ENCODE assay signal across 23 cellular contexts in genomic region chr4:20565075-20565721, GRCh38.
DNase-seq lines count a peak whose midpoint lies in the region; ATAC-seq, FAIRE-seq and TF ChIP-seq lines count a peak whose summit lies in the region.
"Had no signal": no experiment of that assay in that cellular context is flagged by ENCODE, and none has a peak within 500 bp of the region (broad histone marks: within the 10 kb centered on the region; RNA-seq: fewer than 3 reads in every experiment).

No MANE protein-coding gene starts in this region.

- POLR2A ChIA-PET in A549 (lab: Yijun Ruan, JAX), result no interaction called here
- POLR2A ChIA-PET in H1 (lab: Charles Lee; ENCODE audit: partially characterized antibody), result no interaction called here

- no peaks in the 10 kb centered on the region for H3K36me3 ChIP-seq in H1 (ENCODE audit: control insufficient read depth in 2 of 4, insufficient read depth in 4 of 4, low read length in 3 of 4)
- no peaks in the 10 kb centered on the region for H3K36me3 ChIP-seq in left lung
- H3K36me3 ChIP-seq in upper lobe of right lung, result peaks cover 4% of the 10 kb centered on the region
- H3K36me3 ChIP-seq in Karpas-422 (ENCODE audit: insufficient read depth, low read length), result no peaks in the 10 kb centered on the region
- H3K36me3 ChIP-seq: transverse colon had no signal

- H3K9me2 ChIP-seq in Karpas-422 (replicated peaks; ENCODE audit: insufficient read depth, low read length), result no peaks in the 10 kb centered on the region

- DNase-seq in A549 (ENCODE audit: low read depth in 1 of 2, low spot score in 1 of 2) (no peak), LHCN-M2 (ENCODE audit: low read depth) (peak; percentile 2), H1 (ENCODE audit: low read depth in 1 of 2, low spot score in 2 of 2) (no peak), left lung (peak in 1 of 2 donors; percentile 35), upper lobe of right lung (no peak), Karpas-422 (no peak), activated T-cell treated with anti-CD3 and anti-CD28 coated beads for 4 hours (no peak), NCI-H2196 (lab: John Stamatoyannopoulos, UW; ENCODE audit: unreplicated experiment) (no peak)
- DNase-seq: ACHN; activated CD4-positive, alpha-beta memory T cell treated with anti-CD3 and anti-CD28 coated beads for 36 hours; activated CD4-positive, CD25-positive, alpha-beta regulatory T cell; activated effector memory CD4-positive, alpha-beta T cell treated with Interleukin-2 at 50 U/mL for 16 hours; cortex of kidney; GM23248; NCI-H1694; NCI-H748 treated with DMSO at 0.1 percent for 48 hours; retina; stimulated activated naive CD8-positive, alpha-beta T cell treated with anti-CD3 and anti-CD28 coated beads, Interleukin-15, amount 100 ng/mL, for 72 hours; transverse colon had no signal

- CTCF ChIA-PET in A549 (lab: Yijun Ruan, JAX) (no interaction called here), H1 (lab: Charles Lee; ENCODE audit: partially characterized antibody) (interaction anchor here (0.9 to 1.2 kb wide), 3 partner anchors 69 to 146 kb away, joined by 3 read pairs; no protein-coding TSS in a partner anchor)

- no peaks in the 10 kb centered on the region for H3K4me1 ChIP-seq in A549
- H3K4me1 ChIP-seq in H1 (replicated peaks in 1 of 4; ENCODE audit: control insufficient read depth in 3 of 4, insufficient read depth in 4 of 4, low read length in 3 of 4), result no peaks in the 10 kb centered on the region
- H3K4me1 ChIP-seq in left lung, result no peaks in the 10 kb centered on the region
- no peaks in the 10 kb centered on the region for H3K4me1 ChIP-seq in upper lobe of right lung
- no peaks in the 10 kb centered on the region for H3K4me1 ChIP-seq in Karpas-422 (ENCODE audit: low read length)
- H3K4me1 ChIP-seq: transverse colon had no signal

- TF ChIP-seq POLR2A in A549 (IDR thresholded peaks at IDR 0.05; ENCODE audit: low read length), result no peak
- no peak for TF ChIP-seq POLR2A in H1 (IDR thresholded peaks at IDR 0.05; ENCODE audit: control extremely low read depth in 1 of 2, low read depth in 2 of 2, low read length in 2 of 2)

- no peaks in the 10 kb centered on the region for H3K79me1 ChIP-seq in H1 (ENCODE audit: low read depth, low read length)

- no peak overlapping the region for H4K8ac ChIP-seq in H1 (ENCODE audit: extremely low read depth, insufficient read depth, low read length)

- H2AFZ ChIP-seq in H1 (ENCODE audit: low read length) (no peak overlapping the region), Karpas-422 (ENCODE audit: low read length) (no peak overlapping the region)
- H2AFZ ChIP-seq: GM23248 had no signal

- H4K91ac ChIP-seq in H1 (replicated peaks; ENCODE audit: insufficient read length, low read length), result no peak overlapping the region

- no peak overlapping the region for H2BK120ac ChIP-seq in H1 (replicated peaks; ENCODE audit: low read depth, low read length)

- no peak overlapping the region for H2BK5ac ChIP-seq in H1 (ENCODE audit: low read depth, low read length)

- no peak overlapping the region for H3K56ac ChIP-seq in H1 (replicated peaks; ENCODE audit: insufficient read length, low read depth, low read length)

- H3K27ac ChIP-seq in A549, result no peak overlapping the region
- no peak overlapping the region for H3K27ac ChIP-seq in H1 (ENCODE audit: low read depth, low read length)
- H3K27ac ChIP-seq in left lung, result no peak overlapping the region
- no peak overlapping the region for H3K27ac ChIP-seq in upper lobe of right lung
- H3K27ac ChIP-seq in Karpas-422 (ENCODE audit: low read length), result no peak overlapping the region
- H3K27ac ChIP-seq: C4-2B, GM23248, transverse colon had no signal

- H3K4me3 ChIP-seq in A549, result no peak overlapping the region
- H3K4me3 ChIP-seq in H1 (ENCODE audit: extremely low read depth in 1 of 4, insufficient read depth in 2 of 4, low read depth in 3 of 4, low read length in 4 of 4), result no peak overlapping the region
- H3K4me3 ChIP-seq in left lung, result no peak overlapping the region
- no peak overlapping the region for H3K4me3 ChIP-seq in upper lobe of right lung
- H3K4me3 ChIP-seq in Karpas-422 (ENCODE audit: low read length), result no peak overlapping the region
- H3K4me3 ChIP-seq: gastroesophageal sphincter, GM23248, transverse colon had no signal

- no peak overlapping the region for H3K4me2 ChIP-seq in A549
- no peak overlapping the region for H3K4me2 ChIP-seq in H1 (ENCODE audit: insufficient read depth in 1 of 2, low read depth in 2 of 2, low read length in 2 of 2)
- H3K4me2 ChIP-seq in Karpas-422 (ENCODE audit: low read depth, low read length, poor library complexity, severe bottlenecking), result no peak overlapping the region

- H3K9me3 ChIP-seq in A549 (no peaks in the 10 kb centered on the region), H1 (ENCODE audit: insufficient read depth in 2 of 2, low read depth in 1 of 2, low read length in 1 of 2) (no peaks in the 10 kb centered on the region), left lung (no peaks in the 10 kb centered on the region), upper lobe of right lung (no peaks in the 10 kb centered on the region), Karpas-422 (ENCODE audit: low read length) (no peaks in the 10 kb centered on the region)
- H3K9me3 ChIP-seq: gastroesophageal sphincter, transverse colon had no signal

- H3K79me2 ChIP-seq in H1 (ENCODE audit: control insufficient read depth in 1 of 2, insufficient read depth in 2 of 2, low read length in 2 of 2) (no peaks in the 10 kb centered on the region), Karpas-422 (ENCODE audit: low read length) (no peaks in the 10 kb centered on the region)

- no peaks in the 10 kb centered on the region for H3K23me2 ChIP-seq in H1 (ENCODE audit: low read depth, low read length)

- H3K27me3 ChIP-seq in H1 (replicated peaks in 1 of 4; ENCODE audit: control insufficient read depth in 3 of 4, extremely low read depth in 1 of 4, insufficient read depth in 3 of 4, low read length in 3 of 4) (no peaks in the 10 kb centered on the region), left lung (no peaks in the 10 kb centered on the region), upper lobe of right lung (no peaks in the 10 kb centered on the region), Karpas-422 (ENCODE audit: low read length) (no peaks in the 10 kb centered on the region)
- H3K27me3 ChIP-seq: gastroesophageal sphincter, transverse colon had no signal

- no peak overlapping the region for H3K18ac ChIP-seq in H1 (ENCODE audit: extremely low read depth, low read length)

- TF ChIP-seq CTCF in A549 (IDR thresholded peaks at IDR 0.05), result no peak
- no peak for TF ChIP-seq CTCF in H1 (IDR thresholded peaks at IDR 0.05; ENCODE audit: control extremely low read depth in 1 of 3, insufficient read depth in 1 of 3, low read depth in 1 of 3, low read length in 3 of 3)
- no peak for TF ChIP-seq CTCF in left lung (IDR thresholded peaks at IDR 0.05)
- no peak for TF ChIP-seq CTCF in upper lobe of right lung (IDR thresholded peaks at IDR 0.05)

- no peak for TF ChIP-seq RAD21 in A549 (conservative IDR thresholded peaks at IDR 0.05 in 1 of 2, IDR thresholded peaks at IDR 0.05 in 1 of 2)
- no peak for TF ChIP-seq RAD21 in H1 (IDR thresholded peaks at IDR 0.05 in 1 of 2, conservative IDR thresholded peaks at IDR 0.05 in 1 of 2; ENCODE audit: low read depth in 2 of 2, low read length in 2 of 2)

- ATAC-seq in A549, result no peak
- ATAC-seq in left lung, result peak; percentile 44
- no peak for ATAC-seq in upper lobe of right lung
- ATAC-seq: gastroesophageal sphincter; stimulated activated naive CD8-positive, alpha-beta T cell treated with anti-CD3 and anti-CD28 coated beads, Interleukin-15, amount 100 ng/mL, for 72 hours had no signal

- no peak overlapping the region for H4K5ac ChIP-seq in H1 (ENCODE audit: insufficient read length, low read depth, low read length)

- no peak overlapping the region for H2BK20ac ChIP-seq in H1 (ENCODE audit: low read length)

- no peak overlapping the region for H3K23ac ChIP-seq in H1 (ENCODE audit: insufficient read length)

- no peak overlapping the region for H2AK5ac ChIP-seq in H1 (ENCODE audit: low read depth, low read length)

- H3K9ac ChIP-seq in H1 (replicated peaks in 1 of 4; ENCODE audit: extremely low read depth in 1 of 4, low read depth in 3 of 4, low read length in 3 of 4), result no peak overlapping the region
- no peak overlapping the region for H3K9ac ChIP-seq in Karpas-422 (ENCODE audit: low read length)
- H3K9ac ChIP-seq: GM23248 had no signal

- no peak overlapping the region for H2BK12ac ChIP-seq in H1 (ENCODE audit: low read depth, low read length)

- H2BK15ac ChIP-seq in H1 (ENCODE audit: low read length), result no peak overlapping the region

- intact Hi-C loops in left lung (cut with DNase I), result no loop called here
- intact Hi-C loops in upper lobe of right lung (cut with DNase I), result no loop called here

- no peaks in the 10 kb centered on the region for H4K20me1 ChIP-seq in H1 (replicated peaks in 1 of 2; ENCODE audit: control insufficient read depth in 1 of 2, insufficient read depth in 2 of 2, low read length in 2 of 2)
- H4K20me1 ChIP-seq in Karpas-422 (ENCODE audit: insufficient read depth, low read depth, low read length), result no peaks in the 10 kb centered on the region

- H3K4ac ChIP-seq in H1 (replicated peaks; ENCODE audit: insufficient read length, low read depth, low read length), result no peak overlapping the region

- WGBS in A549 (ENCODE audit: missing lambda C conversion rate), result 7% methylated on average over 7 of the region's 7 CpGs
- 87% methylated on average over 7 of the region's 7 CpGs; no CpG with 5 or more reads in 1 of the 2 experiments for WGBS in H1 (ENCODE audit: extremely low coverage in 1 of 2, insufficient coverage in 1 of 2, insufficient read length in 1 of 2, insufficient replicate concordance in 2 of 2, low coverage in 1 of 2, low lambda C conversion rate in 2 of 2, missing lambda C conversion rate in 1 of 2), 2 experiments

- H3K14ac ChIP-seq in H1 (ENCODE audit: insufficient read length), result no peak overlapping the region

- TF ChIP-seq EP300 in A549 (IDR thresholded peaks at IDR 0.05), result no peak
- TF ChIP-seq EP300 in H1 (IDR thresholded peaks at IDR 0.05; ENCODE audit: borderline replicate concordance in 1 of 2, low read depth in 2 of 2, low read length in 2 of 2), result no peak

- FAIRE-seq in A549 (lab: Jason Lieb, UNC), result no peak
- no peak for FAIRE-seq in H1 (lab: Jason Lieb, UNC)
- FAIRE-seq: bronchial epithelial cell, keratinocyte had no signal

TF ChIP-seq in A549, 52 proteins besides CTCF, POLR2A, EP300 and RAD21:
- TF ChIP-seq JUN (IDR thresholded peaks at IDR 0.05) (no peak), ZSCAN20 (CRISPR knock-in tag; IDR thresholded peaks at IDR 0.05) (no peak), MAFK (IDR thresholded peaks at IDR 0.05; ENCODE audit: partially characterized antibody) (peak; percentile 21)

TF ChIP-seq in H1, 55 proteins besides CTCF, POLR2A, EP300 and RAD21:
- TF ChIP-seq MAFK (IDR thresholded peaks at IDR 0.05; ENCODE audit: low read depth, low read length), result 0 out of 2 replicates have a peak, but pooled peaks have one; percentile 8
- no peak for TF ChIP-seq SIN3A (conservative IDR thresholded peaks at IDR 0.05 in 1 of 2, IDR thresholded peaks at IDR 0.05 in 1 of 2; ENCODE audit: low read depth in 1 of 2, low read length in 2 of 2)
TF ChIP-seq in H1: peak in this region for 1.

Comparison
In these comparisons a context has a peak if more than half of its experiments do, and no peak if none do; other contexts are left out.
1. Of the 18 proteins assayed by ChIP-seq in both H1 and A549: peak only in H1: none; only in A549: none; in both: MAFK; in neither: 17.